27 cellular contexts compared by ENCODE assay signal in the genomic region with DNA sequence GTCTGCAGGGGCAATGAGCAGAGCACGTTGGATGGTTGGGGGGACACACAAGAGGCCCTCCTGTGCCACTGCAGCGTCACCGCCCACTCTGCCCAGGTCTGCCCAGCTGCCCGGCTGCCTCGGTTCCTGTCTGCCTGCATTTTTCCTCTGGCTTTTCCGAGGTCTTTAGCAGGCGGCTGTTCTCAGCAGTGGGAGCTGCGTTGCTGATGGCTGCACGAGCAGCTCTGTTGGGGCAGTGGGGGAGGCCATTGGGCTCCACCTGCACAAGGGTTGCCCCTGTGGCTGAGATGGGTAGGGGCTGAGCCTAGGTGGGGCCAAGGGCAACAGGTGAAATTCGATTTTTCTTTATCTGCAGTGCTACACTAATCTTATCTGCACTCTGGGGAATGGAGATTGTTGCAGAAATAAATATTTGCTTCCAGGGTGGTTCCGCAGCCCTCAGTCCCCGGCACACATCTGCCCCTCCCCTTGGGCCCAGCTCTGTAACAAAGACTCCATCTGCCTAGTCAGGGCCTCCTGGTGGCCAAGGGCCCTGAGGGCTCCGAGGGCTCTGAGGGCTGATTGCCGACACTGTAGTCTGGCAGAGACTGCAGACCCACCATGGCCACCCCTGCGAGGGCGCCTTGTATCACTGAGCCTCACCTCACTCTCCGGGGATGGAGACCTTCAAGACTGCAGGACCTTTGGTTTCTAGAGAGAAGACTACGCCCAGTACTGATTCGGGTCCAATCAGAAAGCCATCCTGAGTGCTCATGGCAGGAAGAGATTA.
DNase-seq lines count a peak whose midpoint lies in the region; ATAC-seq and TF ChIP-seq lines count a peak whose summit lies in the region.
"Had no signal": no experiment of that assay in that cellular context is flagged by ENCODE, and none has a peak within 500 bp of the region (broad histone marks: within the 10 kb centered on the region; RNA-seq: fewer than 3 reads in every experiment).

No MANE protein-coding gene starts in this region.

- H3K27me3 ChIP-seq in Peyer's patch, result no peaks in the 10 kb centered on the region
- H3K27me3 ChIP-seq in mesendoderm (ENCODE audit: insufficient read depth, low read length, poor library complexity), result no peaks in the 10 kb centered on the region
- H3K27me3 ChIP-seq in upper lobe of right lung, result no peaks in the 10 kb centered on the region
- H3K27me3 ChIP-seq: SJSA1 had no signal

- H3K9me3 ChIP-seq in Peyer's patch (no peaks in the 10 kb centered on the region), upper lobe of right lung (no peaks in the 10 kb centered on the region)
- H3K9me3 ChIP-seq: prostate gland, SJSA1 had no signal

- intact Hi-C loops in upper lobe of right lung (cut with DNase I), result no loop called here

- H4K8ac ChIP-seq in mesendoderm (ENCODE audit: low read depth, low read length), result no peak overlapping the region

- H3K79me2 ChIP-seq in mesendoderm (ENCODE audit: control insufficient read depth, insufficient read depth, low read length), result no peaks in the 10 kb centered on the region

- H3K27ac ChIP-seq in Peyer's patch, result no peak overlapping the region
- no peak overlapping the region for H3K27ac ChIP-seq in mesendoderm (ENCODE audit: low read depth, low read length)
- no peak overlapping the region for H3K27ac ChIP-seq in upper lobe of right lung
- H3K27ac ChIP-seq: KMS-11, prostate gland, SJSA1 had no signal

- no peak overlapping the region for H3K23ac ChIP-seq in mesendoderm (ENCODE audit: low read length)

- no peak overlapping the region for H3K56ac ChIP-seq in mesendoderm (ENCODE audit: low read length)

- H3K4me3 ChIP-seq in Peyer's patch (no peak overlapping the region), mesendoderm (ENCODE audit: low read length) (no peak overlapping the region), upper lobe of right lung (no peak overlapping the region)
- H3K4me3 ChIP-seq: prostate gland, SJSA1 had no signal

- H3K9ac ChIP-seq in mesendoderm (ENCODE audit: low read length), result no peak overlapping the region
- H3K9ac ChIP-seq: KMS-11 had no signal

- H3K4me2 ChIP-seq in mesendoderm (ENCODE audit: low read length), result no peak overlapping the region
- H3K4me2 ChIP-seq: KMS-11 had no signal

- ATAC-seq in upper lobe of right lung (peak; percentile 7), HG03342 (IDR thresholded peaks at IDR 0.05; ENCODE audit: unreplicated experiment) (no peak)
- ATAC-seq: activated CD4-positive, alpha-beta T cell treated with anti-CD3 and anti-CD28 coated beads for 36 hours; activated T-cell treated with anti-CD3 and anti-CD28 coated beads, Interleukin-2, amount 50 U/mL, for 4 hours; left lobe of liver had no signal

- WGBS in mesendoderm (ENCODE audit: extremely low coverage, insufficient coverage, low lambda C conversion rate), result no CpG with 5 or more reads among the region's 19 CpGs

- no peak for TF ChIP-seq POLR2A in Peyer's patch (IDR thresholded peaks at IDR 0.05)

- H2AK5ac ChIP-seq in mesendoderm (ENCODE audit: low read length), result no peak overlapping the region

- TF ChIP-seq CTCF in Peyer's patch (IDR thresholded peaks at IDR 0.05) (peak in 3 of 6 experiments; percentile 19 to 31 (median 30)), upper lobe of right lung (IDR thresholded peaks at IDR 0.05) (no peak)

- no peaks in the 10 kb centered on the region for H3K79me1 ChIP-seq in mesendoderm (ENCODE audit: low read length)

- H3K18ac ChIP-seq in mesendoderm (ENCODE audit: low read length), result no peak overlapping the region

- no peak overlapping the region for H3K4ac ChIP-seq in mesendoderm (ENCODE audit: low read depth, low read length)

- no peak overlapping the region for H2BK5ac ChIP-seq in mesendoderm (ENCODE audit: low read length)

- no peak overlapping the region for H2BK15ac ChIP-seq in mesendoderm (replicated peaks; ENCODE audit: low read depth)

- no peak overlapping the region for H2BK120ac ChIP-seq in mesendoderm (ENCODE audit: low read depth, low read length)

- H3K4me1 ChIP-seq in Peyer's patch, result peaks cover 0 to 10% (median 0%) of the 10 kb centered on the region in 4 donors
- no peaks in the 10 kb centered on the region for H3K4me1 ChIP-seq in mesendoderm (ENCODE audit: control insufficient read depth, low read depth, low read length)
- H3K4me1 ChIP-seq in upper lobe of right lung, result no peaks in the 10 kb centered on the region
- H3K4me1 ChIP-seq: prostate gland had no signal

- H4K5ac ChIP-seq in mesendoderm (ENCODE audit: low read length), result no peak overlapping the region

- H3K36me3 ChIP-seq in Peyer's patch (no peaks in the 10 kb centered on the region), mesendoderm (ENCODE audit: control insufficient read depth, insufficient read depth, low read length) (no peaks in the 10 kb centered on the region), upper lobe of right lung (no peaks in the 10 kb centered on the region)
- H3K36me3 ChIP-seq: prostate gland, SJSA1 had no signal

- DNase-seq in DMS79 treated with DMSO at 0.1 percent for 48 hours (lab: John Stamatoyannopoulos, UW) (peak; percentile 24), DMS79 (lab: John Stamatoyannopoulos, UW) (no peak), Peyer's patch (peak in 2 of 3 donors; percentile 46 to 68), mesendoderm (peak; percentile 18), upper lobe of right lung (no peak), Kasumi-1 (lab: John Stamatoyannopoulos, UW) (no peak), pons (ENCODE audit: low spot score) (no peak)
- DNase-seq: 8988T; activated CD4-positive, alpha-beta T cell treated with anti-CD3 and anti-CD28 coated beads for 36 hours; activated naive CD4-positive, alpha-beta T cell treated with Interleukin-2 at 50 U/mL for 16 hours; activated T-cell treated with anti-CD3 and anti-CD28 coated beads, Interleukin-2, amount 50 U/mL, for 4 hours; amygdala; COR-L47; cortex of kidney; EL; HCEC 1CT; midbrain; NCI-H1048; NCI-H2081; NCI-H510A; stimulated activated CD4-positive, alpha-beta T cell treated with anti-CD3 and anti-CD28 coated beads, Interleukin-4, amount 100 ng/mL, for 24 hours; stimulated activated naive CD4-positive, alpha-beta T cell treated with Interleukin-2 at 50 U/mL for 16 hours had no signal

Comparison
In these comparisons a context has a peak if more than half of its experiments do, and no peak if none do; other contexts are left out.
1. DNase-seq: peak in DMS79 treated with DMSO at 0.1 percent for 48 hours (single experiment), Peyer's patch (2 of 3) and mesendoderm (single experiment); none in DMS79 (single experiment), upper lobe of right lung (single experiment), Kasumi-1 (0 of 2) and pons (single experiment).